Comparison of ENCODE assay signal across 9 cellular contexts in the genomic region with DNA sequence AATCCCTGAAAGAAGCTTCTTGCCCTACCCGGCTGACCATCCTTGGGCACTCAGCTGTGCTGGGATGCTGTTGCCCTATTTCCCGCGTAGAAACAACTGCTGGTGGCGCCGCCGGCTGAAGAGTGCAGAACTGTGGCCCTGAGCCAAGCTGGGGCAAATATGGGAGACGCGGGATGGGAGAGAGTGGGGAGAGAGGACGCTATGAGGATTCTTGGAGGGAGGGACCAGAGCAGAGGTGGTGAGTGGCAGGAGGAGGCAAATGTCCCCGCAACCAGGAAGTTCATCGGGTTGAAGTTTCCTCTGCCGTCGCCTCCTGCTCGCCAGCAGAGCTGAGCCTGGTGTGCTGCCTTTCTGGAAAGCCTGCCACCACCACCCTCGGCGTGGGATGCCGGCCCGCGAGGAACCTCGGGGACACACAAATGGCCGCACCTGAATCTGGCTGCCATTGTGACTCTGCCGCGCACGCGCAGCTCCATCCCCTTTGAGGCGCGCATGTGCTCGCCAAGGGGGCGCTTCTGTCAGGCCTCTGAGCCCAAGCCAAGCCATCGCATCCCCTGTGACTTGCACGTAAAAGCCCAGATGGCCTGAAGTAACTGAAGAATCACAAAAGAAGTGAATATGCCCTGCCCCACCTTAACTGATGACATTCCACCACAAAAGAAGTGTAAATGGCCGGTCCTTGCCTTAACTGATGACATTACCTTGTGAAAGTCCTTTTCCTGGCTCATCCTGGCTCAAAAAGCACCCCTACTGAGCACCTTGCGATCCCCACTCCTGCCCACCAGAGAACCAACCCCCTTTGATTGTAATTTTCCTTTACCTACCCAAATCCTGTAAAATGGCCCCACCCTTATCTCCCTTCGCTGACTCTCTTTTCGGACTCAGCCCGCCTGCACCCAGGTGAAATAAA. TPM values are rescaled to one million over a fixed set of nuclear protein-coding genes. Genes with fewer than 3 reads are reported as not detected.
DNase-seq lines count a peak whose midpoint lies in the region; ATAC-seq, FAIRE-seq and TF ChIP-seq lines count a peak whose summit lies in the region.
"Not testable (repeated sequence)": the region's sequence is repeated elsewhere in the genome, so short reads cannot be mapped to it uniquely, and the experiment has no call there.
"Had no signal": no experiment of that assay in that cellular context is flagged by ENCODE, and none has a peak within 500 bp of the region (broad histone marks: within the 10 kb centered on the region; RNA-seq: fewer than 3 reads in every experiment).

No MANE protein-coding gene starts in this region.

- H3K4me3 Mint-ChIP-seq in activated naive CD8-positive, alpha-beta T cell treated with anti-CD3 and anti-CD28 coated beads for 36 hours = peak overlapping the region; percentile 86

- H3K4me3 ChIP-seq in WERI-Rb-1 (ENCODE audit: low read depth, low read length) = peak overlapping the region; percentile 7
- peak overlapping the region; percentile 40 to 44 for H3K4me3 ChIP-seq in esophagus (ENCODE audit: low read depth in 1 of 2, low read length in 2 of 2)
- H3K4me3 ChIP-seq in lower lobe of right lung = peak overlapping the region; percentile 55
- not testable (repeated sequence) for H3K4me3 ChIP-seq in skeletal muscle satellite cell (ENCODE audit: low read length)
- H3K4me3 ChIP-seq in thymus (ENCODE audit: low read length) = peak overlapping the region; percentile 45

- peak; percentile 86 for ATAC-seq in HG03045 (IDR thresholded peaks at IDR 0.05; ENCODE audit: unreplicated experiment)
- ATAC-seq in lower lobe of right lung = peak; percentile 64 to 79

- H3K4me2 ChIP-seq in skeletal muscle satellite cell (ENCODE audit: low read length) = peak overlapping the region; percentile 46

- peaks cover 18% of the 10 kb centered on the region for H3K27me3 Mint-ChIP-seq in activated naive CD8-positive, alpha-beta T cell treated with anti-CD3 and anti-CD28 coated beads for 36 hours

- H3K27ac Mint-ChIP-seq in activated naive CD8-positive, alpha-beta T cell treated with anti-CD3 and anti-CD28 coated beads for 36 hours = peak overlapping the region; percentile 93

- H3K9me3 Mint-ChIP-seq in activated naive CD8-positive, alpha-beta T cell treated with anti-CD3 and anti-CD28 coated beads for 36 hours = peaks cover 11% of the 10 kb centered on the region

- H3K36me3 ChIP-seq in WERI-Rb-1 (peaks cover 22% of the 10 kb centered on the region), lower lobe of right lung (peaks cover 38% of the 10 kb centered on the region)
- H3K36me3 ChIP-seq in esophagus (ENCODE audit: control insufficient read depth in 2 of 2, insufficient read depth in 2 of 2, low read length in 1 of 2); skeletal muscle satellite cell (ENCODE audit: insufficient read depth, low read length); thymus (ENCODE audit: control insufficient read depth, insufficient read depth): not testable (repeated sequence)

- H3K9ac ChIP-seq in skeletal muscle satellite cell (ENCODE audit: low read depth, low read length) = not testable (repeated sequence)

- not testable (repeated sequence) for DNase-seq in GM12892 (ENCODE audit: insufficient read length)
- DNase-seq in WERI-Rb-1 = peak; percentile 37
- DNase-seq in activated naive CD8-positive, alpha-beta T cell treated with anti-CD3 and anti-CD28 coated beads for 36 hours = peak; percentile 70
- peak; percentile 67 for DNase-seq in lower lobe of right lung

- TF ChIP-seq POLR2A in GM12892 (IDR thresholded peaks at IDR 0.05; ENCODE audit: low read depth, low read length) = peak; percentile 20; the same call in 1 of the 2 replicates

- not testable (repeated sequence) for H3K4me1 ChIP-seq in esophagus (ENCODE audit: control insufficient read depth in 2 of 2, insufficient read depth in 2 of 2, low read length in 1 of 2); thymus (ENCODE audit: control insufficient read depth, insufficient read depth, low read length)
- H3K4me1 ChIP-seq in lower lobe of right lung = peaks cover 16% of the 10 kb centered on the region
- H3K4me1 ChIP-seq in skeletal muscle satellite cell (ENCODE audit: control insufficient read depth, insufficient read depth, low read length) = peaks cover 41% of the 10 kb centered on the region

- H3K27me3 ChIP-seq in WERI-Rb-1 (ENCODE audit: insufficient read depth, low read depth, severe bottlenecking); esophagus (ENCODE audit: control insufficient read depth in 1 of 2, insufficient read depth in 2 of 2, low read length in 2 of 2); lower lobe of right lung (ENCODE audit: low read depth); skeletal muscle satellite cell (ENCODE audit: control insufficient read depth, insufficient read depth, low read length); thymus (ENCODE audit: control insufficient read depth, insufficient read depth): not testable (repeated sequence)

- 32 to 50% methylated on average over 30 to 36 of the region's 36 CpGs for WGBS in esophagus, 2 donors
- WGBS in thymus = 50% methylated on average over 36 of the region's 36 CpGs

- peaks cover 26% of the 10 kb centered on the region for H3K36me3 Mint-ChIP-seq in activated naive CD8-positive, alpha-beta T cell treated with anti-CD3 and anti-CD28 coated beads for 36 hours

- H3K4me1 Mint-ChIP-seq in activated naive CD8-positive, alpha-beta T cell treated with anti-CD3 and anti-CD28 coated beads for 36 hours = peaks cover 19% of the 10 kb centered on the region

- FAIRE-seq in GM12892 (lab: Jason Lieb, UNC) = not testable (repeated sequence)

- not testable (repeated sequence) for TF ChIP-seq CTCF in WERI-Rb-1 (IDR thresholded peaks at IDR 0.05; ENCODE audit: low read depth, low read length); lower lobe of right lung (IDR thresholded peaks at IDR 0.05)

- intact Hi-C loops in lower lobe of right lung (cut with DNase I) = not testable (repeated sequence)

- not testable (repeated sequence) for H3K9me3 ChIP-seq in WERI-Rb-1 (ENCODE audit: severe bottlenecking); esophagus (ENCODE audit: control insufficient read depth in 2 of 2, insufficient read depth in 1 of 2, low read depth in 1 of 2, low read length in 1 of 2); lower lobe of right lung; skeletal muscle satellite cell (replicated peaks; ENCODE audit: low read length); thymus (ENCODE audit: control insufficient read depth)

- peak overlapping the region; percentile 25; the same call in 1 of the 2 replicates for H3K27ac ChIP-seq in WERI-Rb-1
- not testable (repeated sequence) for H3K27ac ChIP-seq in esophagus (ENCODE audit: low read depth in 2 of 2, low read length in 1 of 2); thymus (ENCODE audit: low read depth)
- peak overlapping the region; percentile 21 for H3K27ac ChIP-seq in lower lobe of right lung

RNA-seq across cellular contexts. Expression of a gene that starts 36.9 kb away (rescaled TPM):
- polyA plus RNA-seq in GM12892 (2012; ENCODE audit: missing spikeins) = 0.17 TPM
- not detected for total RNA-seq in activated naive CD8-positive, alpha-beta T cell treated with anti-CD3 and anti-CD28 coated beads for 36 hours
- not detected for polyA plus RNA-seq in esophagus
- not detected for total RNA-seq in lower lobe of right lung
- not detected in 2 replicates for total RNA-seq in skeletal muscle satellite cell (2012; rRNA removed)
- 0.96 TPM for polyA plus RNA-seq in thymus
- total RNA-seq: H4 had no signal

RNA-seq across cellular contexts. Expression of a gene that starts 59.9 kb away (rescaled TPM):
- 305 TPM for polyA plus RNA-seq in GM12892 (2012; ENCODE audit: missing spikeins)
- 1 to 10 TPM in 1 of 2 experiments, under 1 TPM in 1; 0.70 to 1.6 TPM for total RNA-seq in activated naive CD8-positive, alpha-beta T cell treated with anti-CD3 and anti-CD28 coated beads for 36 hours
- polyA plus RNA-seq in esophagus = 100 to 1,000 TPM in 1 of 2 donors, 10 to 100 TPM in 1; 79.9 to 117 TPM
- 178 TPM for total RNA-seq in lower lobe of right lung
- 11.7 and 14.0 TPM in 2 replicates for total RNA-seq in skeletal muscle satellite cell (2012; rRNA removed)
- polyA plus RNA-seq in thymus = 316 TPM

Comparison
In these comparisons a context has a peak if more than half of its experiments do, and no peak if none do; other contexts are left out.
1. RNA of a gene that starts 59.9 kb away (total RNA-seq): 178 TPM in lower lobe of right lung (single experiment); 0.70 to 1.6 TPM in activated naive CD8-positive, alpha-beta T cell treated with anti-CD3 and anti-CD28 coated beads for 36 hours; every median in the first group is over 10 times any median in the second.